In genomic region chr1:196401454-196401838, GRCh38 we compare ENCODE assay signal across 18 cellular contexts.
A peak's percentile ranks its signal among the peaks of the same experiment; 100 is the strongest.
DNase-seq lines count a peak whose midpoint lies in the region; TF ChIP-seq lines count a peak whose summit lies in the region.
"Had no signal": no experiment of that assay in that cellular context is flagged by ENCODE, and none has a peak within 500 bp of the region (broad histone marks: within the 10 kb centered on the region; RNA-seq: fewer than 3 reads in every experiment).

No MANE protein-coding gene starts in this region.

- DNase-seq in MCF 10A (ENCODE audit: unreplicated experiment) (no peak), mammary epithelial cell (no peak), fibroblast of pulmonary artery (ENCODE audit: low read depth) (no peak), nephron progenitor cell (no peak), NK-92 (lab: John Stamatoyannopoulos, UW; ENCODE audit: unreplicated experiment) (no peak), AG08396 (ENCODE audit: low spot score) (no peak), ovary (no peak), HK-2 (ENCODE audit: unreplicated experiment) (no peak)
- DNase-seq: COR-L47, H9, NCI-H1417 treated with DMSO at 0.1 percent for 48 hours, NCI-H2171 treated with DMSO at 0.1 percent for 48 hours, NCI-H510A, NCI-H82, SHP77 had no signal

- H3K27me3 ChIP-seq in mammary epithelial cell (ENCODE audit: insufficient read depth, low read length): no peaks in the 10 kb centered on the region
- H3K27me3 ChIP-seq in ovary: no peaks in the 10 kb centered on the region
- H3K27me3 ChIP-seq: Peyer's patch had no signal

- H3K4me3 Mint-ChIP-seq in MCF 10A (ENCODE audit: unreplicated experiment) (no peak overlapping the region), nephron progenitor cell (no peak overlapping the region)
- H3K4me3 Mint-ChIP-seq: H9 had no signal

- POLR2A ChIA-PET in MCF 10A (lab: Yijun Ruan, JAX): interaction anchor here (1.0 to 1.4 kb wide), 4 partner anchors 19 to 144 kb away, joined by 3 to 7 read pairs (median 4); no protein-coding TSS in a partner anchor

- no peak overlapping the region for H3K27ac ChIP-seq in mammary epithelial cell (ENCODE audit: insufficient read depth, low read depth, low read length)
- H3K27ac ChIP-seq in ovary: peak overlapping the region in 1 of 2 donors; percentile 63
- H3K27ac ChIP-seq: 22Rv1, C4-2B, Peyer's patch had no signal

- no peak overlapping the region for H2AFZ ChIP-seq in mammary epithelial cell (ENCODE audit: low read depth, low read length)

- dilution Hi-C loops in mammary epithelial cell (cut with HindIII; ENCODE audit: low sequenced_read_pairs): no loop called here

- H3K27ac Mint-ChIP-seq in MCF 10A (ENCODE audit: low read depth, unreplicated experiment) (peak overlapping the region; percentile 84), nephron progenitor cell (peak overlapping the region; percentile 71)

- no peaks in the 10 kb centered on the region for H3K36me3 Mint-ChIP-seq in MCF 10A (ENCODE audit: insufficient read depth, unreplicated experiment)
- no peaks in the 10 kb centered on the region for H3K36me3 Mint-ChIP-seq in nephron progenitor cell (ENCODE audit: low read depth)

- no peak for TF ChIP-seq EP300 in ovary (IDR thresholded peaks at IDR 0.05)

- no peak overlapping the region for H3K9ac ChIP-seq in mammary epithelial cell (ENCODE audit: insufficient read depth, low read length)

- H3K9me3 ChIP-seq in mammary epithelial cell (replicated peaks; ENCODE audit: insufficient read depth, low read length) (no peaks in the 10 kb centered on the region), ovary (no peaks in the 10 kb centered on the region)
- H3K9me3 ChIP-seq: Peyer's patch had no signal

- in situ Hi-C loops in mammary epithelial cell (cut with MboI; ENCODE audit: low sequenced_read_pairs in 2 of 2): no loop called here

- H4K20me1 ChIP-seq in mammary epithelial cell (ENCODE audit: insufficient read depth, low read length): no peaks in the 10 kb centered on the region

- BruUV-seq in MCF 10A (replicated peaks; lab: Mats Ljungman, UMichigan) (no TSS peak), mammary epithelial cell (replicated peaks; lab: Mats Ljungman, UMichigan) (no TSS peak)

- H3K27me3 Mint-ChIP-seq in MCF 10A (ENCODE audit: insufficient read depth, unreplicated experiment) (no peaks in the 10 kb centered on the region), nephron progenitor cell (ENCODE audit: low read depth, poor library complexity) (no peaks in the 10 kb centered on the region)

- peaks cover 6% of the 10 kb centered on the region for H3K4me1 ChIP-seq in mammary epithelial cell (ENCODE audit: insufficient read depth, low read length)
- peaks cover 1% of the 10 kb centered on the region for H3K4me1 ChIP-seq in ovary (ENCODE audit: insufficient read depth)
- H3K4me1 ChIP-seq: Peyer's patch had no signal

- no peak overlapping the region for H3K4me2 ChIP-seq in mammary epithelial cell (ENCODE audit: insufficient read depth, low read depth, low read length)

- H3K9me3 Mint-ChIP-seq in MCF 10A (ENCODE audit: unreplicated experiment) (no peaks in the 10 kb centered on the region), nephron progenitor cell (no peaks in the 10 kb centered on the region)
- H3K9me3 Mint-ChIP-seq: H9 had no signal

- TF ChIP-seq POLR2A in ovary (IDR thresholded peaks at IDR 0.05): no peak

- H3K79me2 ChIP-seq in mammary epithelial cell (ENCODE audit: insufficient read depth, low read length): no peaks in the 10 kb centered on the region

- no peaks in the 10 kb centered on the region for H3K36me3 ChIP-seq in mammary epithelial cell (ENCODE audit: insufficient read depth, low read length)
- H3K36me3 ChIP-seq in ovary: no peaks in the 10 kb centered on the region
- H3K36me3 ChIP-seq: Peyer's patch had no signal

- no peak for TF ChIP-seq CTCF in MCF 10A (IDR thresholded peaks at IDR 0.05; ENCODE audit: unreplicated experiment)
- no peak for TF ChIP-seq CTCF in mammary epithelial cell (conservative IDR thresholded peaks at IDR 0.05 in 1 of 2, IDR thresholded peaks at IDR 0.05 in 1 of 2; ENCODE audit: extremely low read depth in 1 of 2, insufficient read depth in 1 of 2, low read depth in 1 of 2, low read length in 2 of 2)
- no peak for TF ChIP-seq CTCF in fibroblast of pulmonary artery (IDR thresholded peaks at IDR 0.05; ENCODE audit: low read length, missing control alignments)
- TF ChIP-seq CTCF in nephron progenitor cell (IDR thresholded peaks at IDR 0.05): no peak
- TF ChIP-seq CTCF in ovary (IDR thresholded peaks at IDR 0.05): no peak

- WGBS in mammary epithelial cell (ENCODE audit: low coverage, missing lambda C conversion rate): 64% methylated on average over 1 of the region's 1 CpG
- 45 to 64% (median 51%) methylated on average over 1 of the region's 1 CpG for WGBS in ovary, 3 donors

- CTCF ChIA-PET in MCF 10A (lab: Yijun Ruan, JAX) (no interaction called here), mammary epithelial cell (lab: Charles Lee; ENCODE audit: low non-redundant PET) (no interaction called here)

- no peak overlapping the region for H3K4me3 ChIP-seq in mammary epithelial cell (replicated peaks in 1 of 3; ENCODE audit: insufficient read depth in 1 of 3, low read depth in 2 of 3, low read length in 3 of 3)
- H3K4me3 ChIP-seq in fibroblast of pulmonary artery (replicated peaks; ENCODE audit: low read depth, low read length): peak overlapping the region; percentile 19
- H3K4me3 ChIP-seq in ovary: no peak overlapping the region
- H3K4me3 ChIP-seq: Peyer's patch had no signal

- intact Hi-C loops in MCF 10A (cut with micrococcal nuclease) (no loop called here), mammary epithelial cell (cut with micrococcal nuclease) (no loop called here), ovary (cut with DNase I) (no loop called here)

- H3K4me1 Mint-ChIP-seq in MCF 10A (ENCODE audit: insufficient read depth, unreplicated experiment) (peaks cover 35% of the 10 kb centered on the region), nephron progenitor cell (peaks cover 15% of the 10 kb centered on the region)
